Comparison of ENCODE assay signal across 8 cellular contexts in genomic region chr1:28258628-28259251, GRCh38. TPM values are rescaled to one million over a fixed set of nuclear protein-coding genes. Genes with fewer than 3 reads are reported as not detected.
A peak's percentile ranks its signal among the peaks of the same experiment; 100 is the strongest.
DNase-seq lines count a peak whose midpoint lies in the region; ATAC-seq, FAIRE-seq and TF ChIP-seq lines count a peak whose summit lies in the region.

No MANE protein-coding gene starts in this region.

- H3K27me3 Mint-ChIP-seq in astrocyte (ENCODE audit: low read depth, unreplicated experiment) = no peaks in the 10 kb centered on the region

- no peak overlapping the region for H3K4ac ChIP-seq in mesendoderm (ENCODE audit: low read depth, low read length)

- peak overlapping the region; percentile 89 for H3K27ac ChIP-seq in AG04450 (ENCODE audit: low read depth, low read length)
- H3K27ac ChIP-seq in astrocyte (ENCODE audit: low read depth, low read length) = peak overlapping the region; percentile 64
- peak overlapping the region; percentile 22 for H3K27ac ChIP-seq in mesendoderm (ENCODE audit: low read depth, low read length)

- H2BK120ac ChIP-seq in mesendoderm (ENCODE audit: low read depth, low read length) = no peak overlapping the region

- no peak overlapping the region for H3K18ac ChIP-seq in mesendoderm (ENCODE audit: low read length)

- H2BK15ac ChIP-seq in mesendoderm (replicated peaks; ENCODE audit: low read depth) = no peak overlapping the region

- H4K8ac ChIP-seq in mesendoderm (ENCODE audit: low read depth, low read length) = no peak overlapping the region

- TF ChIP-seq CTCF in AG04450 (IDR thresholded peaks at IDR 0.05; ENCODE audit: low read depth, low read length) (no peak), astrocyte (IDR thresholded peaks at IDR 0.05; ENCODE audit: insufficient read depth, low read depth, low read length) (no peak)

- H3K4me3 ChIP-seq in AG04450 (ENCODE audit: low read depth, low read length) (peak overlapping the region; percentile 39), astrocyte (ENCODE audit: insufficient read depth, low read depth, low read length) (no peak overlapping the region), mesendoderm (ENCODE audit: low read length) (no peak overlapping the region)

- CTCF ChIA-PET in AG04450 (lab: Charles Lee) = interaction anchor here (1.4 to 5.1 kb wide), 2 partner anchors 9 to 101 kb away, joined by 5 to 69 read pairs; no protein-coding TSS in a partner anchor

- POLR2A ChIA-PET in AG04450 (lab: Yijun Ruan, JAX) = interaction anchor here (0.7 to 5.8 kb wide), 5 partner anchors 9 to 1221 kb away, joined by 4 to 46 read pairs (median 5); no protein-coding TSS in a partner anchor

- H2AK5ac ChIP-seq in mesendoderm (ENCODE audit: low read length) = no peak overlapping the region

- no peaks in the 10 kb centered on the region for H3K9me3 Mint-ChIP-seq in astrocyte (ENCODE audit: unreplicated experiment)

- peaks cover 9% of the 10 kb centered on the region for H3K36me3 Mint-ChIP-seq in astrocyte (ENCODE audit: low read depth, unreplicated experiment)

- WGBS in mesendoderm (ENCODE audit: extremely low coverage, insufficient coverage, low lambda C conversion rate) = no CpG with 5 or more reads among the region's 12 CpGs

- H3K4me2 ChIP-seq in astrocyte (ENCODE audit: low read length) (peak overlapping the region; percentile 97), mesendoderm (ENCODE audit: low read length) (peak overlapping the region; percentile 30)

- H3K79me2 ChIP-seq in astrocyte (ENCODE audit: insufficient read depth, low read length) (peaks cover 42% of the 10 kb centered on the region), mesendoderm (ENCODE audit: control insufficient read depth, insufficient read depth, low read length) (peaks cover 33% of the 10 kb centered on the region)

- H3K27me3 ChIP-seq in AG04450 (ENCODE audit: control insufficient read depth, insufficient read depth, low read length) (no peaks in the 10 kb centered on the region), astrocyte (ENCODE audit: insufficient read depth, low read length) (no peaks in the 10 kb centered on the region), mesendoderm (ENCODE audit: insufficient read depth, low read length, poor library complexity) (no peaks in the 10 kb centered on the region)

- peak overlapping the region; percentile 59 for H2AFZ ChIP-seq in astrocyte (ENCODE audit: low read depth, low read length)

- H3K36me3 ChIP-seq in astrocyte (ENCODE audit: insufficient read depth, low read length) (no peaks in the 10 kb centered on the region), mesendoderm (ENCODE audit: control insufficient read depth, insufficient read depth, low read length) (no peaks in the 10 kb centered on the region)

- no peak for DNase-seq in AG04450 (ENCODE audit: low read depth, low spot score)
- DNase-seq in astrocyte (ENCODE audit: low read depth) = no peak
- DNase-seq in mesendoderm = no peak
- no peak for DNase-seq in stimulated activated naive CD4-positive, alpha-beta T cell (lab: John Stamatoyannopoulos, UW)
- no peak for DNase-seq in DMS53 (lab: John Stamatoyannopoulos, UW)
- DNase-seq in central memory CD4-positive, alpha-beta T cell = no peak

- peak overlapping the region; percentile 78 for H3K56ac ChIP-seq in mesendoderm (ENCODE audit: low read length)

- H3K9ac ChIP-seq in astrocyte (ENCODE audit: low read length) (peak overlapping the region; percentile 59), mesendoderm (ENCODE audit: low read length) (peak overlapping the region; percentile 61)

- peak overlapping the region; percentile 97 for H3K27ac Mint-ChIP-seq in astrocyte (ENCODE audit: unreplicated experiment)

- peak overlapping the region; percentile 45 for H3K23ac ChIP-seq in mesendoderm (ENCODE audit: low read length)

- H3K79me1 ChIP-seq in mesendoderm (ENCODE audit: low read length) = peaks cover 15% of the 10 kb centered on the region

- H4K20me1 ChIP-seq in astrocyte (ENCODE audit: insufficient read depth, low read length) = peaks cover 33% of the 10 kb centered on the region

- peaks cover 16% of the 10 kb centered on the region for H3K4me1 ChIP-seq in astrocyte (ENCODE audit: insufficient read depth, low read length)
- peaks cover 9% of the 10 kb centered on the region for H3K4me1 ChIP-seq in mesendoderm (ENCODE audit: control insufficient read depth, low read depth, low read length)

- H3K4me3 Mint-ChIP-seq in astrocyte (ENCODE audit: unreplicated experiment) = peak overlapping the region; percentile 97

- peak overlapping the region; percentile 39 for H4K5ac ChIP-seq in mesendoderm (ENCODE audit: low read length)

- FAIRE-seq in astrocyte (lab: Jason Lieb, UNC) = no peak

- H2BK5ac ChIP-seq in mesendoderm (ENCODE audit: low read length) = no peak overlapping the region

- H3K9me3 ChIP-seq in AG04450 (ENCODE audit: control insufficient read depth, insufficient read depth, low read length) (no peaks in the 10 kb centered on the region; the same call in 1 of the 2 replicates), astrocyte (ENCODE audit: insufficient read depth, low read depth, low read length) (no peaks in the 10 kb centered on the region)

- ATAC-seq in HG03135 (IDR thresholded peaks at IDR 0.05; ENCODE audit: unreplicated experiment) = peak; percentile 4
- no peak for ATAC-seq in GM21528 (IDR thresholded peaks at IDR 0.05; ENCODE audit: low FRiP score, unreplicated experiment)

- peaks cover 23% of the 10 kb centered on the region for H3K4me1 Mint-ChIP-seq in astrocyte (ENCODE audit: low read depth, unreplicated experiment)

RNA-seq across cellular contexts. Expression of gene SESN2, which starts 0.6 kb away (rescaled TPM):
- polyA plus RNA-seq in AG04450 (2011; rRNA removed) = 27.5 and 31.9 TPM in 2 replicates
- 38.7 and 45.6 TPM in 2 replicates for polyA minus RNA-seq in AG04450 (2011; rRNA and poly(A)+ RNA removed)
- total RNA-seq in astrocyte = 74.6 and 78.3 TPM in 2 replicates
- 19.5 TPM for polyA plus RNA-seq in mesendoderm (2013, experiment 1 of 2)
- polyA plus RNA-seq in mesendoderm (2013, experiment 2 of 2) = 19.7 TPM

RNA-seq across cellular contexts. Expression of gene ATP5IF1, which starts 22.8 kb away (rescaled TPM):
- polyA plus RNA-seq in AG04450 (2011; rRNA removed) = 151 and 189 TPM in 2 replicates
- polyA minus RNA-seq in AG04450 (2011; rRNA and poly(A)+ RNA removed) = 16.9 and 24.4 TPM in 2 replicates
- 157 and 160 TPM in 2 replicates for total RNA-seq in astrocyte
- polyA plus RNA-seq in mesendoderm (2013, experiment 1 of 2) = 620 TPM
- 625 TPM for polyA plus RNA-seq in mesendoderm (2013, experiment 2 of 2)

RNA-seq across cellular contexts. Expression of gene DNAJC8, which starts 25.9 kb away (rescaled TPM):
- 91.4 and 123 TPM in 2 replicates for polyA plus RNA-seq in AG04450 (2011; rRNA removed)
- polyA minus RNA-seq in AG04450 (2011; rRNA and poly(A)+ RNA removed) = 26.1 and 31.8 TPM in 2 replicates
- total RNA-seq in astrocyte = 86.9 and 91.3 TPM in 2 replicates
- 156 TPM for polyA plus RNA-seq in mesendoderm (2013, experiment 1 of 2)
- 156 TPM for polyA plus RNA-seq in mesendoderm (2013, experiment 2 of 2)

Comparison
In these comparisons a context has a peak if more than half of its experiments do, and no peak if none do; other contexts are left out.
1. H3K27ac ChIP-seq: peak in every context shown above with its lines; median percentile 89 in AG04450; 64 in astrocyte; 22 in mesendoderm.